Comparison of ENCODE assay signal across 8 cellular contexts in the genomic region with DNA sequence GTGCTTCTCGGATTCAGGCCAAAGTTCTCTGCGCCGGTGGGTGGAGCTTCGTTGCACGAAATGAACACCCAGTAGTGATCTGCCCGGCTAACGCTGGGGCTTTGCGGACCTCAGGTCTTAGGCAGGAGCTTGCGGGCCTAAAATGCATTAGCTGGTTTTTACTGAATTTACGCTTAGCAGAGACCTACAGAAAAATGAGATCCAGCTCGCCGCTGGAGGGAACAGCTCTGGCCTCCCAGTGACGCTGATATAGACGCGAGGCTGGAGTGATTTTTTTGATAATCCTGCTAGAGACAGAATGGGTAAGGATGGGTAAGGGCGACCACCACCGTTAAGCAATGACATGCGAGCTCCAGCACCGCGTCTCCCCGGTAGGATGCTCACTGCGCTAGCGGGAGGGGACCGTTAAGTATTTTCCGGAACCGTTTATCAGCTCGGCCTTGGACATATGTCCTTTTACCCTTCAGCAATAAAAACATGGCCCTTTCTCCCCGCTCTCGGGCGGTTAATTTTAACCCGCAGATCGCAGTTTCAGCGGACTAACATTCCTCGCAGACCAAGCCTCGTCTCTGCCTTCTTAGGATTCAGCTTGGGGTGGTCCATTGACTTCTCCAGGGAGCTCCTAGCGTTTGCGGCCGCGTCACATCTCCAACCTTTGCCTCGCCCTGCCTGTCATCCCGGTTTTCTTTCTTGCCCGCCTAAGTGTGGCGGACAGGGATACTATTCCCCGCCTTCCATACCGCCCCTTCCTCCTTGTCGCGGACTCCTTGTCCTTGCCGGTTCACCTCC.
DNase-seq lines count a peak whose midpoint lies in the region; ATAC-seq and TF ChIP-seq lines count a peak whose summit lies in the region.

No MANE protein-coding gene starts in this region.

- H3K4me3 ChIP-seq in colonic mucosa, result no peak overlapping the region
- H3K4me3 ChIP-seq in naive thymus-derived CD4-positive, alpha-beta T cell (ENCODE audit: low read length), result no peak overlapping the region

- DNase-seq in EL (peak; percentile 26), NCI-H2171 treated with DMSO at 0.1 percent for 48 hours (lab: John Stamatoyannopoulos, UW) (peak; percentile 86), colonic mucosa (peak; percentile 24), NCI-H226 (no peak), GF-D8 (lab: John Stamatoyannopoulos, UW) (no peak)
- no peak for DNase-seq in naive thymus-derived CD4-positive, alpha-beta T cell
- DNase-seq in effector CD4-positive, alpha-beta T cell, result no peak

- H3K27ac ChIP-seq in colonic mucosa, result no peak overlapping the region
- H3K27ac ChIP-seq in naive thymus-derived CD4-positive, alpha-beta T cell (ENCODE audit: low read depth, low read length), result no peak overlapping the region

- no peaks in the 10 kb centered on the region for H3K4me1 ChIP-seq in colonic mucosa
- H3K4me1 ChIP-seq in naive thymus-derived CD4-positive, alpha-beta T cell (ENCODE audit: control insufficient read depth in 2 of 2, insufficient read depth in 2 of 2, low read length in 2 of 2), result peaks cover 0 to 3% of the 10 kb centered on the region in 2 donors

- H3K9me3 ChIP-seq in colonic mucosa, result no peaks in the 10 kb centered on the region
- no peaks in the 10 kb centered on the region for H3K9me3 ChIP-seq in naive thymus-derived CD4-positive, alpha-beta T cell (ENCODE audit: control insufficient read depth in 2 of 3, low read length in 3 of 3)

- intact Hi-C loops in colonic mucosa (cut with DNase I), result no loop called here
- intact Hi-C loops in naive thymus-derived CD4-positive, alpha-beta T cell (cut with micrococcal nuclease), result loop anchor here in 1 of 2 donors (10.0 kb wide), 2 partner anchors 100 to 150 kb away; no protein-coding TSS in a partner anchor

- POLR2A ChIA-PET in naive thymus-derived CD4-positive, alpha-beta T cell (lab: Charles Lee), result no interaction called here

- no peak for ATAC-seq in naive thymus-derived CD4-positive, alpha-beta T cell
- ATAC-seq in HG02852 (IDR thresholded peaks at IDR 0.05; ENCODE audit: unreplicated experiment), result no peak

- H3K27ac Mint-ChIP-seq in naive thymus-derived CD4-positive, alpha-beta T cell, result peak overlapping the region in 2 of 9 donors; percentile 35 to 78

- H3K4me1 Mint-ChIP-seq in naive thymus-derived CD4-positive, alpha-beta T cell, result peaks cover 5 to 27% (median 15%) of the 10 kb centered on the region in 7 donors

- H3K4me3 Mint-ChIP-seq in naive thymus-derived CD4-positive, alpha-beta T cell, result peak overlapping the region; percentile 4 to 78 (median 42)

- no peak overlapping the region for H3K9ac ChIP-seq in colonic mucosa (ENCODE audit: low read depth in 2 of 2, low read length in 2 of 2)

- peaks cover 69 to 93% (median 88%) of the 10 kb centered on the region in 5 donors for H3K27me3 Mint-ChIP-seq in naive thymus-derived CD4-positive, alpha-beta T cell

- H3K27me3 ChIP-seq in colonic mucosa, result peaks cover 29% of the 10 kb centered on the region
- peaks cover 7 to 20% of the 10 kb centered on the region in 2 donors for H3K27me3 ChIP-seq in naive thymus-derived CD4-positive, alpha-beta T cell (ENCODE audit: control insufficient read depth in 2 of 2, insufficient read depth in 2 of 2, low read length in 2 of 2)

- CTCF ChIA-PET in naive thymus-derived CD4-positive, alpha-beta T cell (lab: Charles Lee), result no interaction called here

- peaks cover 0 to 4% (median 0%) of the 10 kb centered on the region in 5 donors for H3K36me3 Mint-ChIP-seq in naive thymus-derived CD4-positive, alpha-beta T cell

- peaks cover 0 to 39% (median 3%) of the 10 kb centered on the region in 11 donors for H3K9me3 Mint-ChIP-seq in naive thymus-derived CD4-positive, alpha-beta T cell

- TF ChIP-seq CTCF in colonic mucosa (IDR thresholded peaks at IDR 0.05), result no peak

- H3K36me3 ChIP-seq in colonic mucosa, result no peaks in the 10 kb centered on the region
- H3K36me3 ChIP-seq in naive thymus-derived CD4-positive, alpha-beta T cell (ENCODE audit: control insufficient read depth in 2 of 3, insufficient read depth in 3 of 3, low read length in 3 of 3), result no peaks in the 10 kb centered on the region

Comparison
In these comparisons a context has a peak if more than half of its experiments do, and no peak if none do; other contexts are left out.
1. DNase-seq: peak in EL (single experiment), NCI-H2171 treated with DMSO at 0.1 percent for 48 hours (single experiment) and colonic mucosa (single experiment); none in naive thymus-derived CD4-positive, alpha-beta T cell (0 of 9), effector CD4-positive, alpha-beta T cell (single experiment), NCI-H226 (single experiment) and GF-D8 (single experiment).